In genomic region chr18:79217979-79218604, GRCh38 we compare ENCODE assay signal across 12 cellular contexts.
DNase-seq lines count a peak whose midpoint lies in the region; ATAC-seq and TF ChIP-seq lines count a peak whose summit lies in the region.
"Had no signal": no experiment of that assay in that cellular context is flagged by ENCODE, and none has a peak within 500 bp of the region (broad histone marks: within the 10 kb centered on the region; RNA-seq: fewer than 3 reads in every experiment).

No MANE protein-coding gene starts in this region.

- H3K4me3 Mint-ChIP-seq in stimulated activated naive CD8-positive, alpha-beta T cell treated with anti-CD3 and anti-CD28 coated beads, Interleukin-15, amount 100 ng/mL, for 72 hours = no peak overlapping the region

- no peaks in the 10 kb centered on the region for H3K9me3 Mint-ChIP-seq in stimulated activated naive CD8-positive, alpha-beta T cell treated with anti-CD3 and anti-CD28 coated beads, Interleukin-15, amount 100 ng/mL, for 72 hours

- H3K4me1 Mint-ChIP-seq in stimulated activated naive CD8-positive, alpha-beta T cell treated with anti-CD3 and anti-CD28 coated beads, Interleukin-15, amount 100 ng/mL, for 72 hours = no peaks in the 10 kb centered on the region

- ATAC-seq in stimulated activated naive CD8-positive, alpha-beta T cell treated with anti-CD3 and anti-CD28 coated beads, Interleukin-15, amount 100 ng/mL, for 72 hours = no peak

- DNase-seq in G401 (ENCODE audit: low spot score) (peak; percentile 71), amniotic epithelial cell (ENCODE audit: low read depth) (peak; percentile 53), globus pallidus (ENCODE audit: low spot score) (peak; percentile 58), putamen (ENCODE audit: low spot score) (peak; percentile 27), NCI-H1092 treated with DMSO at 0.1 percent for 48 hours (lab: John Stamatoyannopoulos, UW) (no peak), NCI-H345 (lab: John Stamatoyannopoulos, UW) (no peak), GM13976 (ENCODE audit: low spot score) (no peak)
- no peak for DNase-seq in stimulated activated naive CD8-positive, alpha-beta T cell treated with anti-CD3 and anti-CD28 coated beads, Interleukin-15, amount 100 ng/mL, for 72 hours
- DNase-seq: HCEC 1CT; NCI-H187; stimulated activated naive CD4-positive, alpha-beta T cell treated with Interleukin-2 at 50 U/mL for 16 hours; WERI-Rb-1 had no signal

- TF ChIP-seq CTCF in GM13976 (IDR thresholded peaks at IDR 0.05; ENCODE audit: borderline replicate concordance, control extremely low read depth, extremely low read depth, insufficient read depth, missing control alignments) = no peak

- no peak overlapping the region for H3K27ac Mint-ChIP-seq in stimulated activated naive CD8-positive, alpha-beta T cell treated with anti-CD3 and anti-CD28 coated beads, Interleukin-15, amount 100 ng/mL, for 72 hours

- in situ Hi-C loops in G401 (cut with HindIII; ENCODE audit: low sequenced_read_pairs) = no loop called here
- in situ Hi-C loops in GM13976 (cut with MboI; ENCODE audit: low sequenced_read_pairs, unreplicated experiment) = no loop called here

- no peaks in the 10 kb centered on the region for H3K27me3 Mint-ChIP-seq in stimulated activated naive CD8-positive, alpha-beta T cell treated with anti-CD3 and anti-CD28 coated beads, Interleukin-15, amount 100 ng/mL, for 72 hours

Comparison
In these comparisons a context has a peak if more than half of its experiments do, and no peak if none do; other contexts are left out.
1. DNase-seq: peak in G401 (single experiment), amniotic epithelial cell (single experiment), globus pallidus (single experiment) and putamen (single experiment); none in NCI-H1092 treated with DMSO at 0.1 percent for 48 hours (single experiment), stimulated activated naive CD8-positive, alpha-beta T cell treated with anti-CD3 and anti-CD28 coated beads, Interleukin-15, amount 100 ng/mL, for 72 hours (0 of 2), NCI-H345 (single experiment) and GM13976 (single experiment).